In the genomic region with DNA sequence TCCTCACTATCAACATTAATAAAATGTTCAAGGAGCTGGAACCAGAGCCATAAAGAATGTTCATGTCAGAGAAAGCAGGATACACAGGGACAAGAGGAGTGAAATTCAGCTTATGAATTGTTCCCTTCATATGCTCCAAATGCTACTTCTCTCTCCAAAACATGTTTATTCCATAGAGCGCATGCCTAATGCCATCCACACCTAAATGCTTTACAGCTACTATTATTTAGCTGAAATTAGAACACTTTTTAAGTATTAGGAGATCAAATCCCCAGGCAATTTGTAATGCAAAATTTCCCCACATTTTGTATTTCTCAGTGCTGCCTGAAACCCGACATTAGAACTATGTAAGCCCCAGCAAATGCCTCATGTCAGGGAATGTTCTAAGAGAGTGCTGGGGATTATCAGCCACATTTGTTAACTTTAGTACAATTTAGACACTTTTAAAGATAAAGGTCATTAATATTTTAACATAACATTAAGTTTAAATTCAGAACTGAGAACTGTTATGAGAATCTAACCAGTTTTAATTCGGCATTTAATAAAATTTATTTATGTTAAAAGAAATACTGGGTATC, we compare ENCODE assay signal across 24 cellular contexts.
"Had no signal": no experiment of that assay in that cellular context is flagged by ENCODE, and none has a peak within 500 bp of the region (broad histone marks: within the 10 kb centered on the region; RNA-seq: fewer than 3 reads in every experiment).

No MANE protein-coding gene starts in this region.

- H3K4me3 Mint-ChIP-seq: dendritic cell treated with granulocyte-macrophage colony-stimulating factor and Interleukin-4, amounts not matched to agents 40 ng/mL and 50 ng/mL, for 4 days; effector memory CD8-positive, alpha-beta T cell; endodermal cell; naive thymus-derived CD4-positive, alpha-beta T cell had no signal

- H3K27me3 ChIP-seq: colonic mucosa, left lung had no signal

- H3K36me3 ChIP-seq: colonic mucosa, esophagus squamous epithelium, gastrocnemius medialis, heart right ventricle, left lung, lower lobe of right lung had no signal

- DNase-seq: colonic mucosa; cortex of kidney; effector CD8-positive, alpha-beta T cell; effector memory CD8-positive, alpha-beta T cell; endodermal cell; erythroblast; esophagus squamous epithelium; foreskin fibroblast; foreskin melanocyte; gastrocnemius medialis; glutamatergic neuron; head of caudate nucleus; heart right ventricle; hippocampal formation; left cardiac atrium; left lung; left ventricle myocardium superior; lower lobe of right lung; mesenchymal stem cell; midbrain; naive thymus-derived CD4-positive, alpha-beta T cell had no signal

- H3K4me1 ChIP-seq: colonic mucosa, esophagus squamous epithelium, gastrocnemius medialis, heart right ventricle, left lung, lower lobe of right lung had no signal

- ATAC-seq: effector memory CD8-positive, alpha-beta T cell; esophagus mucosa; gastrocnemius medialis; heart right ventricle; left cardiac atrium; left lung; left ventricle myocardium superior; lower lobe of right lung; naive thymus-derived CD4-positive, alpha-beta T cell had no signal

- H3K4me3 ChIP-seq: colonic mucosa, esophagus squamous epithelium, gastrocnemius medialis, heart right ventricle, left lung, lower lobe of right lung had no signal

- H3K36me3 Mint-ChIP-seq: naive thymus-derived CD4-positive, alpha-beta T cell had no signal

- H3K9me3 ChIP-seq: colonic mucosa, esophagus squamous epithelium, gastrocnemius medialis, heart right ventricle, left lung, lower lobe of right lung had no signal

- H3K27ac Mint-ChIP-seq: dendritic cell treated with granulocyte-macrophage colony-stimulating factor and Interleukin-4, amounts not matched to agents 40 ng/mL and 50 ng/mL, for 4 days; effector memory CD8-positive, alpha-beta T cell; endodermal cell; naive thymus-derived CD4-positive, alpha-beta T cell had no signal

- H3K27ac ChIP-seq: colonic mucosa, epithelial cell of prostate, esophagus squamous epithelium, gastrocnemius medialis, heart right ventricle, left lung, lower lobe of right lung had no signal

- H3K27me3 Mint-ChIP-seq: dendritic cell treated with granulocyte-macrophage colony-stimulating factor and Interleukin-4, amounts not matched to agents 40 ng/mL and 50 ng/mL, for 4 days; effector memory CD8-positive, alpha-beta T cell had no signal

- H3K9me3 Mint-ChIP-seq: dendritic cell treated with granulocyte-macrophage colony-stimulating factor and Interleukin-4, amounts not matched to agents 40 ng/mL and 50 ng/mL, for 4 days; effector memory CD8-positive, alpha-beta T cell; endodermal cell; naive thymus-derived CD4-positive, alpha-beta T cell had no signal
